8 cellular contexts compared by ENCODE assay signal in genomic region chr12:52032431-52032796, GRCh38. TPM values are rescaled to one million over a fixed set of nuclear protein-coding genes. Genes with fewer than 3 reads are reported as not detected.
DNase-seq lines count a peak whose midpoint lies in the region; ATAC-seq, FAIRE-seq and TF ChIP-seq lines count a peak whose summit lies in the region.

No MANE protein-coding gene starts in this region.

- H3K4me3 ChIP-seq in heart left ventricle (peak overlapping the region in 10 of 12 donors; percentile 13 to 52 (median 43)), parathyroid adenoma (ENCODE audit: low read depth, low read length) (peak overlapping the region; percentile 62)

- H3K27me3 ChIP-seq in heart left ventricle = no peaks in the 10 kb centered on the region
- no peaks in the 10 kb centered on the region for H3K27me3 ChIP-seq in parathyroid adenoma (ENCODE audit: control insufficient read depth, insufficient read depth, low read length)

- H3K9me3 Mint-ChIP-seq in stimulated activated naive CD8-positive, alpha-beta T cell treated with anti-CD3 and anti-CD28 coated beads, Interleukin-15, Interleukin-2, amounts not matched to agents 100 ng/mL and 50 ng/mL, for 24 hours = no peaks in the 10 kb centered on the region
- H3K9me3 Mint-ChIP-seq in activated T-helper 17 cell treated with anti-CD3 and anti-CD28 coated beads, Interleukin-2, amount 50 U/mL, for 72 hours = no peaks in the 10 kb centered on the region

- no peak overlapping the region for H3K9ac ChIP-seq in parathyroid adenoma

- no peaks in the 10 kb centered on the region for H3K36me3 ChIP-seq in heart left ventricle
- no peaks in the 10 kb centered on the region for H3K36me3 ChIP-seq in parathyroid adenoma (ENCODE audit: control insufficient read depth, insufficient read depth, low read length)

- H2AFZ ChIP-seq in parathyroid adenoma = peak overlapping the region; percentile 65

- intact Hi-C loops in heart left ventricle (cut with DNase I) = loop anchor here in 4 of 10 donors (2.0 kb wide), 2 partner anchors 18 to 36 kb away; partner anchors contain the start of genes NR4A1 (in 4 of the 4) and ATG101 (in 2 of the 4)

- TF ChIP-seq POLR2A in heart left ventricle (IDR thresholded peaks at IDR 0.05) = no peak

- H3K27ac ChIP-seq in heart left ventricle (peak overlapping the region; percentile 83 to 98 (median 96)), parathyroid adenoma (peak overlapping the region; percentile 93)

- no peak for TF ChIP-seq CTCF in heart left ventricle (IDR thresholded peaks at IDR 0.05)
- no peak for TF ChIP-seq CTCF in parathyroid adenoma (IDR thresholded peaks at IDR 0.05)

- peak overlapping the region; percentile 78 for H3K4me2 ChIP-seq in parathyroid adenoma (ENCODE audit: low read length)

- H3K4me1 Mint-ChIP-seq in stimulated activated naive CD8-positive, alpha-beta T cell treated with anti-CD3 and anti-CD28 coated beads, Interleukin-15, Interleukin-2, amounts not matched to agents 100 ng/mL and 50 ng/mL, for 24 hours (ENCODE audit: low read depth) = peaks cover 47% of the 10 kb centered on the region
- peaks cover 12% of the 10 kb centered on the region for H3K4me1 Mint-ChIP-seq in activated T-helper 17 cell treated with anti-CD3 and anti-CD28 coated beads, Interleukin-2, amount 50 U/mL, for 72 hours

- 3 to 7% (median 5%) methylated on average over 5 of the region's 5 CpGs for WGBS in heart left ventricle, 4 donors

- H3K36me3 Mint-ChIP-seq in stimulated activated naive CD8-positive, alpha-beta T cell treated with anti-CD3 and anti-CD28 coated beads, Interleukin-15, Interleukin-2, amounts not matched to agents 100 ng/mL and 50 ng/mL, for 24 hours (ENCODE audit: low read depth) = no peaks in the 10 kb centered on the region
- no peaks in the 10 kb centered on the region for H3K36me3 Mint-ChIP-seq in activated T-helper 17 cell treated with anti-CD3 and anti-CD28 coated beads, Interleukin-2, amount 50 U/mL, for 72 hours (ENCODE audit: low read depth)

- no peaks in the 10 kb centered on the region for H3K9me3 ChIP-seq in heart left ventricle
- H3K9me3 ChIP-seq in parathyroid adenoma (ENCODE audit: control insufficient read depth, low read length) = no peaks in the 10 kb centered on the region

- peak overlapping the region; percentile 80 for H3K4me3 Mint-ChIP-seq in stimulated activated naive CD8-positive, alpha-beta T cell treated with anti-CD3 and anti-CD28 coated beads, Interleukin-15, Interleukin-2, amounts not matched to agents 100 ng/mL and 50 ng/mL, for 24 hours
- peak overlapping the region; percentile 85 for H3K4me3 Mint-ChIP-seq in activated T-helper 17 cell treated with anti-CD3 and anti-CD28 coated beads, Interleukin-2, amount 50 U/mL, for 72 hours

- FAIRE-seq in urothelium cell line (lab: Jason Lieb, UNC) = no peak

- ATAC-seq in stimulated activated naive CD8-positive, alpha-beta T cell treated with anti-CD3 and anti-CD28 coated beads, Interleukin-15, Interleukin-2, amounts not matched to agents 100 U/mL and 50 U/mL, for 24 hours = no peak
- no peak for ATAC-seq in activated T-helper 17 cell treated with anti-CD3 and anti-CD28 coated beads, Interleukin-2, amount 50 U/mL, for 72 hours (replicated peaks)
- ATAC-seq in heart left ventricle (peak; percentile 29 to 56 (median 51)), GM19035 (IDR thresholded peaks at IDR 0.05; ENCODE audit: unreplicated experiment) (no peak)

- H3K27ac Mint-ChIP-seq in stimulated activated naive CD8-positive, alpha-beta T cell treated with anti-CD3 and anti-CD28 coated beads, Interleukin-15, Interleukin-2, amounts not matched to agents 100 ng/mL and 50 ng/mL, for 24 hours = peak overlapping the region; percentile 88
- peak overlapping the region; percentile 72 for H3K27ac Mint-ChIP-seq in activated T-helper 17 cell treated with anti-CD3 and anti-CD28 coated beads, Interleukin-2, amount 50 U/mL, for 72 hours

- H3K79me2 ChIP-seq in parathyroid adenoma = no peaks in the 10 kb centered on the region

- DNase-seq in stimulated activated naive CD8-positive, alpha-beta T cell treated with anti-CD3 and anti-CD28 coated beads, Interleukin-15, Interleukin-2, amounts not matched to agents 100 U/mL and 50 U/mL, for 24 hours = no peak
- peak in 4 of 5 donors; percentile 84 to 86 (median 84) for DNase-seq in heart left ventricle
- DNase-seq in urothelium cell line (ENCODE audit: low spot score) = no peak
- no peak for DNase-seq in stimulated activated CD4-positive, alpha-beta T cell treated with anti-CD3 and anti-CD28 coated beads, Interleukin-4, amount 100 ng/mL, for 4 hours

- no peaks in the 10 kb centered on the region for H3K27me3 Mint-ChIP-seq in stimulated activated naive CD8-positive, alpha-beta T cell treated with anti-CD3 and anti-CD28 coated beads, Interleukin-15, Interleukin-2, amounts not matched to agents 100 ng/mL and 50 ng/mL, for 24 hours
- H3K27me3 Mint-ChIP-seq in activated T-helper 17 cell treated with anti-CD3 and anti-CD28 coated beads, Interleukin-2, amount 50 U/mL, for 72 hours = no peaks in the 10 kb centered on the region

- H3K4me1 ChIP-seq in heart left ventricle = peaks cover 14 to 61% (median 36%) of the 10 kb centered on the region in 12 donors
- H3K4me1 ChIP-seq in parathyroid adenoma = peaks cover 22% of the 10 kb centered on the region

RNA-seq across cellular contexts. Expression of gene NR4A1, which starts 18.8 kb away (rescaled TPM):
- total RNA-seq in activated T-helper 17 cell treated with anti-CD3 and anti-CD28 coated beads, Interleukin-2, amount 50 U/mL, for 72 hours = 10 to 100 TPM in 1 of 2 donors, 1 to 10 TPM in 1; 9.9 to 47.6 TPM
- total RNA-seq in heart left ventricle = 100 to 1,000 TPM in 2 of 9 donors, 10 to 100 TPM in 7; 22.0 to 140 (median 42.0) TPM
- 10 to 100 TPM; 59.5 to 66.3 TPM for polyA plus RNA-seq in heart left ventricle

RNA-seq across cellular contexts. Expression of gene TAMALIN, which starts 25.7 kb away (rescaled TPM):
- total RNA-seq in activated T-helper 17 cell treated with anti-CD3 and anti-CD28 coated beads, Interleukin-2, amount 50 U/mL, for 72 hours = 10 to 100 TPM in 1 of 2 donors, 1 to 10 TPM in 1; 3.5 to 26.3 TPM
- total RNA-seq in heart left ventricle = 10 to 100 TPM; 12.9 to 38.0 (median 17.6) TPM
- 10 to 100 TPM; 17.8 to 26.5 TPM for polyA plus RNA-seq in heart left ventricle

RNA-seq across cellular contexts. Expression of gene ATG101, which starts 37.4 kb away (rescaled TPM):
- 10 to 100 TPM; 27.6 to 31.1 TPM for total RNA-seq in activated T-helper 17 cell treated with anti-CD3 and anti-CD28 coated beads, Interleukin-2, amount 50 U/mL, for 72 hours
- total RNA-seq in heart left ventricle = 10 to 100 TPM; 18.9 to 46.7 (median 24.1) TPM
- 100 to 1,000 TPM in 1 of 2 donors, 10 to 100 TPM in 1; 22.1 to 108 TPM for polyA plus RNA-seq in heart left ventricle

RNA-seq across cellular contexts. Expression of gene SMIM41, which starts 47.1 kb away (rescaled TPM):
- not detected for total RNA-seq in activated T-helper 17 cell treated with anti-CD3 and anti-CD28 coated beads, Interleukin-2, amount 50 U/mL, for 72 hours
- under 1 TPM in 3 of 9 donors, not detected in 6; 0.29 to 0.52 (median 0.32) TPM for total RNA-seq in heart left ventricle
- under 1 TPM; 0.08 to 0.65 TPM for polyA plus RNA-seq in heart left ventricle

Comparison
In these comparisons a context has a peak if more than half of its experiments do, and no peak if none do; other contexts are left out.
1. ATAC-seq: peak in heart left ventricle (4 of 4); none in stimulated activated naive CD8-positive, alpha-beta T cell treated with anti-CD3 and anti-CD28 coated beads, Interleukin-15, Interleukin-2, amounts not matched to agents 100 U/mL and 50 U/mL, for 24 hours (single experiment), activated T-helper 17 cell treated with anti-CD3 and anti-CD28 coated beads, Interleukin-2, amount 50 U/mL, for 72 hours (single experiment) and GM19035 (single experiment).
2. DNase-seq: peak in heart left ventricle (4 of 5); none in stimulated activated naive CD8-positive, alpha-beta T cell treated with anti-CD3 and anti-CD28 coated beads, Interleukin-15, Interleukin-2, amounts not matched to agents 100 U/mL and 50 U/mL, for 24 hours (single experiment), urothelium cell line (single experiment) and stimulated activated CD4-positive, alpha-beta T cell treated with anti-CD3 and anti-CD28 coated beads, Interleukin-4, amount 100 ng/mL, for 4 hours (0 of 2).